12 cellular contexts compared by ENCODE assay signal in genomic region chr19:17110599-17110966, GRCh38. TPM values are rescaled to one million over a fixed set of nuclear protein-coding genes. Genes with fewer than 3 reads are reported as not detected.
DNase-seq lines count a peak whose midpoint lies in the region; ATAC-seq, FAIRE-seq and TF ChIP-seq lines count a peak whose summit lies in the region.
"Had no signal": no experiment of that assay in that cellular context is flagged by ENCODE, and none has a peak within 500 bp of the region (broad histone marks: within the 10 kb centered on the region; RNA-seq: fewer than 3 reads in every experiment).

No MANE protein-coding gene starts in this region.

- H3K4me1 ChIP-seq in colonic mucosa, result peaks cover 13% of the 10 kb centered on the region
- H3K4me1 ChIP-seq in kidney (ENCODE audit: control insufficient read depth in 1 of 2, insufficient read depth in 1 of 2, low read depth in 1 of 2, low read length in 2 of 2), result no peaks in the 10 kb centered on the region
- H3K4me1 ChIP-seq in gastroesophageal sphincter, result peaks cover 0 to 63% (median 27%) of the 10 kb centered on the region in 3 donors

- TF ChIP-seq CTCF in colonic mucosa (IDR thresholded peaks at IDR 0.05) (no peak), natural killer cell (IDR thresholded peaks at IDR 0.05) (no peak), kidney (IDR thresholded peaks at IDR 0.05; ENCODE audit: borderline replicate concordance, extremely low read depth, insufficient read depth) (no peak), gastroesophageal sphincter (IDR thresholded peaks at IDR 0.05) (no peak)

- no peak for ATAC-seq in stimulated activated naive CD8-positive, alpha-beta T cell treated with anti-CD3 and anti-CD28 coated beads, Interleukin-15, amount 100 ng/mL, for 72 hours
- ATAC-seq in stimulated activated naive CD8-positive, alpha-beta T cell treated with anti-CD3 and anti-CD28 coated beads, Interleukin-15, Interleukin-2, amounts not matched to agents 100 U/mL and 50 U/mL, for 24 hours, result no peak
- ATAC-seq in natural killer cell (no peak), gastroesophageal sphincter (no peak)
- ATAC-seq: left colon had no signal

- H3K4me1 Mint-ChIP-seq in stimulated activated naive CD8-positive, alpha-beta T cell treated with anti-CD3 and anti-CD28 coated beads, Interleukin-15, amount 100 ng/mL, for 72 hours, result peaks cover 69% of the 10 kb centered on the region
- peaks cover 61 to 68% of the 10 kb centered on the region in 2 donors for H3K4me1 Mint-ChIP-seq in natural killer cell
- H3K4me1 Mint-ChIP-seq in activated CD4-positive, alpha-beta T cell treated with anti-CD3 and anti-CD28 coated beads, Interleukin-2, amount 10 ng/mL, durations not matched to agents 7 days and 5 days, result peaks cover 41% of the 10 kb centered on the region

- H3K27ac ChIP-seq in colonic mucosa, result peak overlapping the region; percentile 49
- H3K27ac ChIP-seq in kidney (ENCODE audit: low read depth in 2 of 2, low read length in 2 of 2), result no peak overlapping the region
- peak overlapping the region in 2 of 4 donors; percentile 47 to 81 for H3K27ac ChIP-seq in gastroesophageal sphincter

- 100% methylated on average over 2 of the region's 10 CpGs; no CpG with 5 or more reads in 1 of the 2 donors for WGBS in gastroesophageal sphincter (ENCODE audit: low coverage in 1 of 2), 2 donors

- H3K27me3 ChIP-seq in colonic mucosa, result no peaks in the 10 kb centered on the region
- no peaks in the 10 kb centered on the region for H3K27me3 ChIP-seq in gastroesophageal sphincter

- H3K27me3 Mint-ChIP-seq in stimulated activated naive CD8-positive, alpha-beta T cell treated with anti-CD3 and anti-CD28 coated beads, Interleukin-15, amount 100 ng/mL, for 72 hours, result no peaks in the 10 kb centered on the region
- no peaks in the 10 kb centered on the region for H3K27me3 Mint-ChIP-seq in natural killer cell (ENCODE audit: low read depth in 2 of 2)
- H3K27me3 Mint-ChIP-seq in activated CD4-positive, alpha-beta T cell treated with anti-CD3 and anti-CD28 coated beads, Interleukin-2, amount 10 ng/mL, durations not matched to agents 7 days and 5 days, result no peaks in the 10 kb centered on the region

- peak overlapping the region; percentile 76 to 93 for H3K27ac Mint-ChIP-seq in stimulated activated naive CD8-positive, alpha-beta T cell treated with anti-CD3 and anti-CD28 coated beads, Interleukin-15, amount 100 ng/mL, for 72 hours
- peak overlapping the region; percentile 69 to 86 for H3K27ac Mint-ChIP-seq in natural killer cell
- H3K27ac Mint-ChIP-seq in activated CD4-positive, alpha-beta T cell treated with anti-CD3 and anti-CD28 coated beads, Interleukin-2, amount 10 ng/mL, durations not matched to agents 7 days and 5 days, result no peak overlapping the region

- no peaks in the 10 kb centered on the region for H3K9me3 Mint-ChIP-seq in stimulated activated naive CD8-positive, alpha-beta T cell treated with anti-CD3 and anti-CD28 coated beads, Interleukin-15, amount 100 ng/mL, for 72 hours
- no peaks in the 10 kb centered on the region for H3K9me3 Mint-ChIP-seq in natural killer cell
- no peaks in the 10 kb centered on the region for H3K9me3 Mint-ChIP-seq in activated CD4-positive, alpha-beta T cell treated with anti-CD3 and anti-CD28 coated beads, Interleukin-2, amount 10 ng/mL, durations not matched to agents 7 days and 5 days

- POLR2A ChIA-PET in activated CD4-positive, alpha-beta T cell treated with anti-CD3 and anti-CD28 coated beads, Interleukin-2, amount 10 ng/mL, durations not matched to agents 7 days and 5 days (lab: Charles Lee), result no interaction called here

- H3K4me3 Mint-ChIP-seq in stimulated activated naive CD8-positive, alpha-beta T cell treated with anti-CD3 and anti-CD28 coated beads, Interleukin-15, amount 100 ng/mL, for 72 hours, result peak overlapping the region in 1 of 2 donors; percentile 37
- peak overlapping the region; percentile 78 for H3K4me3 Mint-ChIP-seq in natural killer cell
- H3K4me3 Mint-ChIP-seq in activated CD4-positive, alpha-beta T cell treated with anti-CD3 and anti-CD28 coated beads, Interleukin-2, amount 10 ng/mL, durations not matched to agents 7 days and 5 days, result no peak overlapping the region

- TF ChIP-seq EP300 in gastroesophageal sphincter (IDR thresholded peaks at IDR 0.05), result no peak

- H3K36me3 Mint-ChIP-seq in natural killer cell, result no peaks in the 10 kb centered on the region
- peaks cover 45% of the 10 kb centered on the region for H3K36me3 Mint-ChIP-seq in activated CD4-positive, alpha-beta T cell treated with anti-CD3 and anti-CD28 coated beads, Interleukin-2, amount 10 ng/mL, durations not matched to agents 7 days and 5 days (ENCODE audit: low read depth)

- intact Hi-C loops in colonic mucosa (cut with DNase I), result no loop called here
- intact Hi-C loops in natural killer cell (cut with micrococcal nuclease), result no loop called here
- intact Hi-C loops in kidney (cut with DNase I), result no loop called here

- H3K9me3 ChIP-seq in colonic mucosa, result no peaks in the 10 kb centered on the region
- no peaks in the 10 kb centered on the region for H3K9me3 ChIP-seq in kidney (ENCODE audit: control insufficient read depth in 1 of 2, low read length in 2 of 2)
- H3K9me3 ChIP-seq in gastroesophageal sphincter, result no peaks in the 10 kb centered on the region

- no peak for DNase-seq in stimulated activated naive CD8-positive, alpha-beta T cell treated with anti-CD3 and anti-CD28 coated beads, Interleukin-15, amount 100 ng/mL, for 72 hours
- no peak for DNase-seq in stimulated activated naive CD8-positive, alpha-beta T cell treated with anti-CD3 and anti-CD28 coated beads, Interleukin-15, Interleukin-2, amounts not matched to agents 100 U/mL and 50 U/mL, for 24 hours
- no peak for DNase-seq in colonic mucosa
- DNase-seq in natural killer cell, result no peak
- no peak for DNase-seq in kidney
- DNase-seq in NCI-H446 treated with DMSO at 0.1 percent for 48 hours (lab: John Stamatoyannopoulos, UW), result no peak
- DNase-seq in activated CD4-positive, alpha-beta T cell treated with anti-CD3 and anti-CD28 coated beads, Interleukin-2, amount 10 ng/mL, durations not matched to agents 7 days and 5 days, result no peak
- DNase-seq: DND-41; NCI-H524; stimulated activated CD4-positive, alpha-beta T cell treated with anti-CD3 and anti-CD28 coated beads, Interleukin-12 subunit alpha, Interleukin-12 subunit beta, amount 100 ng/mL, for 4 hours had no signal

- no peak for FAIRE-seq in kidney (lab: Jason Lieb, UNC)

- no peak overlapping the region for H3K4me3 ChIP-seq in colonic mucosa
- H3K4me3 ChIP-seq in kidney (ENCODE audit: low read length in 2 of 2), result no peak overlapping the region
- H3K4me3 ChIP-seq in gastroesophageal sphincter, result no peak overlapping the region

- H3K36me3 ChIP-seq in colonic mucosa (no peaks in the 10 kb centered on the region), kidney (ENCODE audit: control insufficient read depth in 1 of 2, insufficient read depth in 2 of 2, low read length in 2 of 2) (no peaks in the 10 kb centered on the region), gastroesophageal sphincter (peaks cover 0 to 45% of the 10 kb centered on the region in 2 donors)

- CTCF ChIA-PET in activated CD4-positive, alpha-beta T cell treated with anti-CD3 and anti-CD28 coated beads, Interleukin-2, amount 10 ng/mL, durations not matched to agents 7 days and 5 days (lab: Charles Lee), result interaction anchor here (0.6 kb wide), 1 partner anchor 11 kb away, joined by 3 read pairs; no protein-coding TSS in a partner anchor

- H3K9ac ChIP-seq in colonic mucosa (ENCODE audit: low read depth in 2 of 2, low read length in 2 of 2) (peak overlapping the region in 1 of 2 donors; percentile 43), kidney (ENCODE audit: low read length in 2 of 2) (no peak overlapping the region)

- TF ChIP-seq POLR2A in gastroesophageal sphincter (IDR thresholded peaks at IDR 0.05), result no peak

RNA-seq across cellular contexts. Expression of gene MYO9B, which starts 35.0 kb away (rescaled TPM):
- 10 to 100 TPM; 56.5 to 89.2 TPM for total RNA-seq in colonic mucosa
- total RNA-seq in natural killer cell, result 100 to 1,000 TPM; 321 to 378 (median 365) TPM
- total RNA-seq in kidney, result 68.1 TPM
- polyA plus RNA-seq in kidney (ENCODE audit: insufficient read depth, low read depth, low replicate concordance), result 14.7 TPM
- 10 to 100 TPM; 38.1 to 77.7 (median 66.2) TPM for total RNA-seq in gastroesophageal sphincter
- total RNA-seq in activated CD4-positive, alpha-beta T cell treated with anti-CD3 and anti-CD28 coated beads, Interleukin-2, amount 10 ng/mL, durations not matched to agents 7 days and 5 days, result 100 to 1,000 TPM; 217 to 218 TPM

RNA-seq across cellular contexts. Expression of gene HAUS8, which starts 35.3 kb away (rescaled TPM):
- total RNA-seq in colonic mucosa (10 to 100 TPM; 10.6 to 29.8 TPM), natural killer cell (10 to 100 TPM; 10.3 to 13.5 (median 10.4) TPM), kidney (6.9 TPM), gastroesophageal sphincter (1 to 10 TPM; 3.2 to 6.4 (median 5.5) TPM)
- 5.2 TPM for polyA plus RNA-seq in kidney (ENCODE audit: insufficient read depth, low read depth, low replicate concordance)
- 10 to 100 TPM; 46.3 to 47.4 TPM for total RNA-seq in activated CD4-positive, alpha-beta T cell treated with anti-CD3 and anti-CD28 coated beads, Interleukin-2, amount 10 ng/mL, durations not matched to agents 7 days and 5 days
